1 cellular context compared by ENCODE assay signal in genomic region chr13:75458696-75459422, GRCh38.
TF ChIP-seq lines count a peak whose summit lies in the region.

No MANE protein-coding gene starts in this region.

TF ChIP-seq in HepG2, 621 proteins besides CTCF, POLR2A, EP300 and RAD21 (continued from another document and continues in another):
- TF ChIP-seq NFATC3 (CRISPR knock-in tag; IDR thresholded peaks at IDR 0.05) = no peak
- no peak; the same call in 1 of the 2 replicates for TF ChIP-seq CSRNP1 (CRISPR knock-in tag; IDR thresholded peaks at IDR 0.05)
- no peak; the same call in 1 of the 2 replicates for TF ChIP-seq ZNF12 (CRISPR knock-in tag; IDR thresholded peaks at IDR 0.05)
- peak; percentile 95 for TF ChIP-seq PAXIP1 (CRISPR knock-in tag; conservative IDR thresholded peaks at IDR 0.05)
- TF ChIP-seq, protein P1, sequence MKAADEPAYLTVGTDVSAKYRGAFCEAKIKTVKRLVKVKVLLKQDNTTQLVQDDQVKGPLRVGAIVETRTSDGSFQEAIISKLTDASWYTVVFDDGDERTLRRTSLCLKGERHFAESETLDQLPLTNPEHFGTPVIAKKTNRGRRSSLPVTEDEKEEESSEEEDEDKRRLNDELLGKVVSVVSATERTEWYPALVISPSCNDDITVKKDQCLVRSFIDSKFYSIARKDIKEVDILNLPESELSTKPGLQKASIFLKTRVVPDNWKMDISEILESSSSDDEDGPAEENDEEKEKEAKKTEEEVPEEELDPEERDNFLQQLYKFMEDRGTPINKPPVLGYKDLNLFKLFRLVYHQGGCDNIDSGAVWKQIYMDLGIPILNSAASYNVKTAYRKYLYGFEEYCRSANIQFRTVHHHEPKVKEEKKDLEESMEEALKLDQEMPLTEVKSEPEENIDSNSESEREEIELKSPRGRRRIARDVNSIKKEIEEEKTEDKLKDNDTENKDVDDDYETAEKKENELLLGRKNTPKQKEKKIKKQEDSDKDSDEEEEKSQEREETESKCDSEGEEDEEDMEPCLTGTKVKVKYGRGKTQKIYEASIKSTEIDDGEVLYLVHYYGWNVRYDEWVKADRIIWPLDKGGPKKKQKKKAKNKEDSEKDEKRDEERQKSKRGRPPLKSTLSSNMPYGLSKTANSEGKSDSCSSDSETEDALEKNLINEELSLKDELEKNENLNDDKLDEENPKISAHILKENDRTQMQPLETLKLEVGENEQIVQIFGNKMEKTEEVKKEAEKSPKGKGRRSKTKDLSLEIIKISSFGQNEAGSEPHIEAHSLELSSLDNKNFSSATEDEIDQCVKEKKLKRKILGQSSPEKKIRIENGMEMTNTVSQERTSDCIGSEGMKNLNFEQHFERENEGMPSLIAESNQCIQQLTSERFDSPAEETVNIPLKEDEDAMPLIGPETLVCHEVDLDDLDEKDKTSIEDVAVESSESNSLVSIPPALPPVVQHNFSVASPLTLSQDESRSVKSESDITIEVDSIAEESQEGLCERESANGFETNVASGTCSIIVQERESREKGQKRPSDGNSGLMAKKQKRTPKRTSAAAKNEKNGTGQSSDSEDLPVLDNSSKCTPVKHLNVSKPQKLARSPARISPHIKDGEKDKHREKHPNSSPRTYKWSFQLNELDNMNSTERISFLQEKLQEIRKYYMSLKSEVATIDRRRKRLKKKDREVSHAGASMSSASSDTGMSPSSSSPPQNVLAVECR (CRISPR knock-in tag; IDR thresholded peaks at IDR 0.05; ENCODE audit: borderline replicate concordance) = peak; percentile 78; the same call in 1 of the 2 replicates
- no peak for TF ChIP-seq ZNF567 (CRISPR knock-in tag; IDR thresholded peaks at IDR 0.05; ENCODE audit: borderline replicate concordance)
- no peak for TF ChIP-seq ZNF549 (CRISPR knock-in tag; IDR thresholded peaks at IDR 0.05)
- no peak for TF ChIP-seq ZNF766 (CRISPR knock-in tag; IDR thresholded peaks at IDR 0.05; ENCODE audit: borderline replicate concordance)
- TF ChIP-seq CCDC6 (CRISPR knock-in tag; IDR thresholded peaks at IDR 0.05) = peak; percentile 88
- TF ChIP-seq AHDC1 (CRISPR knock-in tag; IDR thresholded peaks at IDR 0.05; ENCODE audit: borderline replicate concordance) = peak; percentile 96
- peak; percentile 95 for TF ChIP-seq SAP130 (CRISPR knock-in tag; IDR thresholded peaks at IDR 0.05; ENCODE audit: low read depth)
- TF ChIP-seq, protein P2, sequence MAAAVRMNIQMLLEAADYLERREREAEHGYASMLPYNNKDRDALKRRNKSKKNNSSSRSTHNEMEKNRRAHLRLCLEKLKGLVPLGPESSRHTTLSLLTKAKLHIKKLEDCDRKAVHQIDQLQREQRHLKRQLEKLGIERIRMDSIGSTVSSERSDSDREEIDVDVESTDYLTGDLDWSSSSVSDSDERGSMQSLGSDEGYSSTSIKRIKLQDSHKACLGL (CRISPR knock-in tag; IDR thresholded peaks at IDR 0.05) = no peak
- no peak for TF ChIP-seq RARG (CRISPR knock-in tag; IDR thresholded peaks at IDR 0.05; ENCODE audit: low read depth)
- TF ChIP-seq CHD2 (IDR thresholded peaks at IDR 0.05; ENCODE audit: low read depth, low read length) = no peak
- TF ChIP-seq NFRKB (IDR thresholded peaks at IDR 0.05) = no peak; the same call in 1 of the 2 replicates
- TF ChIP-seq IRF9 (CRISPR knock-in tag; IDR thresholded peaks at IDR 0.05; ENCODE audit: borderline replicate concordance) = no peak; the same call in 1 of the 2 replicates
- TF ChIP-seq ZNF18 (CRISPR knock-in tag; IDR thresholded peaks at IDR 0.05; ENCODE audit: insufficient replicate concordance) = peak; percentile 53
- peak; percentile 76 for TF ChIP-seq ESRRA (CRISPR knock-in tag; IDR thresholded peaks at IDR 0.05; ENCODE audit: low read depth)
- 0 out of 2 replicates have a peak, but pooled peaks have one; percentile 53 for TF ChIP-seq JUNB (CRISPR knock-in tag; IDR thresholded peaks at IDR 0.05; ENCODE audit: borderline replicate concordance)
- TF ChIP-seq MED1 (CRISPR knock-in tag; IDR thresholded peaks at IDR 0.05) = peak; percentile 97
- peak; percentile 36; the same call in 1 of the 2 replicates for TF ChIP-seq ZSCAN9 (CRISPR knock-in tag; IDR thresholded peaks at IDR 0.05; ENCODE audit: borderline replicate concordance)
- TF ChIP-seq NR2F6 (IDR thresholded peaks at IDR 0.05) = peak; percentile 84
- TF ChIP-seq NR2F6 (CRISPR knock-in tag; IDR thresholded peaks at IDR 0.05) = peak; percentile 85
- TF ChIP-seq SRF (IDR thresholded peaks at IDR 0.05; ENCODE audit: low read depth, low read length) = no peak
- no peak for TF ChIP-seq ZXDC (CRISPR knock-in tag; IDR thresholded peaks at IDR 0.05)
- peak; percentile 76 for TF ChIP-seq POLR2G (IDR thresholded peaks at IDR 0.05; ENCODE audit: low read depth, low read length)
- TF ChIP-seq ZFP41 (CRISPR knock-in tag; IDR thresholded peaks at IDR 0.05; ENCODE audit: borderline replicate concordance) = no peak
- no peak for TF ChIP-seq CENPX (CRISPR knock-in tag; IDR thresholded peaks at IDR 0.05)
- peak; percentile 80; the same call in 1 of the 2 replicates for TF ChIP-seq ZNF431 (CRISPR knock-in tag; IDR thresholded peaks at IDR 0.05; ENCODE audit: borderline replicate concordance, low read depth)
- TF ChIP-seq RFXAP (CRISPR knock-in tag; IDR thresholded peaks at IDR 0.05; ENCODE audit: borderline replicate concordance) = 0 out of 2 replicates have a peak, but pooled peaks have one; percentile 50
- 0 out of 2 replicates have a peak, but pooled peaks have one; percentile 37 for TF ChIP-seq DNMT3B (CRISPR knock-in tag; conservative IDR thresholded peaks at IDR 0.05)
- TF ChIP-seq ELF3 (CRISPR knock-in tag; IDR thresholded peaks at IDR 0.05) = peak; percentile 98
- no peak for TF ChIP-seq SP140L (CRISPR knock-in tag; IDR thresholded peaks at IDR 0.05; ENCODE audit: borderline replicate concordance)
- no peak for TF ChIP-seq ZNF737 (CRISPR knock-in tag; IDR thresholded peaks at IDR 0.05; ENCODE audit: borderline replicate concordance)
- peak; percentile 79 for TF ChIP-seq GABPB1 (CRISPR knock-in tag; IDR thresholded peaks at IDR 0.05)
- TF ChIP-seq, protein P3, sequence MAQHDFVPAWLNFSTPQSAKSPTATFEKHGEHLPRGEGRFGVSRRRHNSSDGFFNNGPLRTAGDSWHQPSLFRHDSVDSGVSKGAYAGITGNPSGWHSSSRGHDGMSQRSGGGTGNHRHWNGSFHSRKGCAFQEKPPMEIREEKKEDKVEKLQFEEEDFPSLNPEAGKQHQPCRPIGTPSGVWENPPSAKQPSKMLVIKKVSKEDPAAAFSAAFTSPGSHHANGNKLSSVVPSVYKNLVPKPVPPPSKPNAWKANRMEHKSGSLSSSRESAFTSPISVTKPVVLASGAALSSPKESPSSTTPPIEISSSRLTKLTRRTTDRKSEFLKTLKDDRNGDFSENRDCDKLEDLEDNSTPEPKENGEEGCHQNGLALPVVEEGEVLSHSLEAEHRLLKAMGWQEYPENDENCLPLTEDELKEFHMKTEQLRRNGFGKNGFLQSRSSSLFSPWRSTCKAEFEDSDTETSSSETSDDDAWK (CRISPR knock-in tag; IDR thresholded peaks at IDR 0.05) = no peak
- no peak for TF ChIP-seq PLRG1 (conservative IDR thresholded peaks at IDR 0.05)
